In genomic region chrX:8140986-8141385, GRCh38 we compare ENCODE assay signal across 9 cellular contexts. TPM values are rescaled to one million over a fixed set of nuclear protein-coding genes. Genes with fewer than 3 reads are reported as not detected.
"Had no signal": no experiment of that assay in that cellular context is flagged by ENCODE, and none has a peak within 500 bp of the region (broad histone marks: within the 10 kb centered on the region; RNA-seq: fewer than 3 reads in every experiment).

No MANE protein-coding gene starts in this region.

- FAIRE-seq: HepG2, HTR-8/SVneo, K562 had no signal

- H3K27me3 Mint-ChIP-seq: IgD-negative memory B cell had no signal

- H3K36me3 Mint-ChIP-seq: IgD-negative memory B cell had no signal

- DNase-seq: IMR-90, KBM-7 had no signal

- H3K27ac ChIP-seq: HL-60 had no signal

- H3K4me1 Mint-ChIP-seq: IgD-negative memory B cell had no signal

- H3K4me3 Mint-ChIP-seq: IgD-negative memory B cell had no signal

- H3K4me3 ChIP-seq: K562 had no signal

- ATAC-seq: HepG2, K562 had no signal

- H3K27ac Mint-ChIP-seq: IgD-negative memory B cell had no signal

RNA-seq across cellular contexts. Expression of gene VCX2, which starts 30.1 kb away (rescaled TPM):
- total RNA-seq: HepG2, HT-29, HT1080, IMR-90, K562 had no signal
